Comparison of ENCODE assay signal across 14 cellular contexts in the genomic region with DNA sequence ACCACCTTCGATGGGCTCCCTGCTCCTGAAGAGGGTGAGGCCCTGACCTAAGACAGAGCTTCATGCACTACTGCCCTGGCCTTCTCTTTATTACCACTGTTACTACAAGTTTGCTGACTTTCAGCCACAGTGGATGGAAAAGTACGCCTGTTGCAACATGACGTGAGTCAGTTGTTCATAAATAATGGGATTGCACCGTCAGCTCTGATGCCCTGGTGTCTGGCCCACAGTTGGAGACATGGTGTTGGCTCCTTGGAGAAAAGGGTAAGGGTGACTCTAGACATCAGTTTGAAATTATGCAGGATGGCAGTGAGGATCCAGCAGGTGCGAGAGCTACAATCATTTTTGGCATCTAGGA. TPM values are rescaled to one million over a fixed set of nuclear protein-coding genes. Genes with fewer than 3 reads are reported as not detected.
DNase-seq lines count a peak whose midpoint lies in the region; ATAC-seq and TF ChIP-seq lines count a peak whose summit lies in the region.
"Had no signal": no experiment of that assay in that cellular context is flagged by ENCODE, and none has a peak within 500 bp of the region (broad histone marks: within the 10 kb centered on the region; RNA-seq: fewer than 3 reads in every experiment).

No MANE protein-coding gene starts in this region.

- whole genome bisulfite sequencing in smooth muscle cell (ENCODE audit: low lambda C conversion rate) = 20% methylated on average over 5 of the region's 5 CpGs

- H3K79me2 ChIP-seq in smooth muscle cell (ENCODE audit: low read depth) = no peaks in the 10 kb centered on the region

- no peak for ATAC-seq in natural killer cell treated with Interleukin-12 subunit alpha and Interleukin-12 subunit beta and Interleukin-15 and Interleukin-18, amount 100 ng/mL, for 72 hours
- no peak for ATAC-seq in activated CD8-positive, alpha-beta T cell treated with anti-CD3 and anti-CD28 coated beads, Interleukin-2, amount 10 ng/mL, durations not matched to agents 7 days and 5 days
- ATAC-seq in GM18858 (IDR thresholded peaks at IDR 0.05; ENCODE audit: unreplicated experiment) = no peak
- ATAC-seq: activated T-cell treated with anti-CD3 and anti-CD28 coated beads, Interleukin-2, amount 50 U/mL, for 72 hours had no signal

- H2AFZ ChIP-seq in smooth muscle cell (ENCODE audit: low read depth) = no peak overlapping the region

- CTCF ChIA-PET in activated CD8-positive, alpha-beta T cell treated with anti-CD3 and anti-CD28 coated beads, Interleukin-2, amount 10 ng/mL, durations not matched to agents 7 days and 5 days (lab: Charles Lee) = no interaction called here
- CTCF ChIA-PET in activated naive CD4-positive, alpha-beta T cell treated with anti-CD3 and anti-CD28 coated beads, Interleukin-2, amount 10 ng/mL, durations not matched to agents 7 days and 5 days (lab: Charles Lee) = interaction anchor here (2.6 kb wide), 1 partner anchor 14 kb away, joined by 8 read pairs; no protein-coding TSS in a partner anchor

- peaks cover 30 to 39% of the 10 kb centered on the region in 2 donors for H3K27me3 Mint-ChIP-seq in natural killer cell treated with Interleukin-12 subunit alpha and Interleukin-12 subunit beta and Interleukin-15 and Interleukin-18, amount 100 ng/mL, for 72 hours
- peaks cover 22% of the 10 kb centered on the region for H3K27me3 Mint-ChIP-seq in activated CD8-positive, alpha-beta T cell treated with anti-CD3 and anti-CD28 coated beads, Interleukin-2, amount 10 ng/mL, durations not matched to agents 7 days and 5 days (ENCODE audit: low read depth)
- peaks cover 73% of the 10 kb centered on the region for H3K27me3 Mint-ChIP-seq in activated naive CD4-positive, alpha-beta T cell treated with anti-CD3 and anti-CD28 coated beads, Interleukin-2, amount 10 ng/mL, durations not matched to agents 7 days and 5 days

- H3K4me3 Mint-ChIP-seq in natural killer cell treated with Interleukin-12 subunit alpha and Interleukin-12 subunit beta and Interleukin-15 and Interleukin-18, amount 100 ng/mL, for 72 hours = no peak overlapping the region
- H3K4me3 Mint-ChIP-seq in activated CD8-positive, alpha-beta T cell treated with anti-CD3 and anti-CD28 coated beads, Interleukin-2, amount 10 ng/mL, durations not matched to agents 7 days and 5 days = no peak overlapping the region
- H3K4me3 Mint-ChIP-seq in activated naive CD4-positive, alpha-beta T cell treated with anti-CD3 and anti-CD28 coated beads, Interleukin-2, amount 10 ng/mL, durations not matched to agents 7 days and 5 days = no peak overlapping the region
- H3K4me3 Mint-ChIP-seq: activated T-cell treated with anti-CD3 and anti-CD28 coated beads, Interleukin-2, amount 50 U/mL, for 72 hours; IgD-negative memory B cell had no signal

- H3K27ac ChIP-seq in smooth muscle cell (ENCODE audit: low read depth) = peak overlapping the region; percentile 66
- H3K27ac ChIP-seq: ovary had no signal

- no peaks in the 10 kb centered on the region for H3K36me3 Mint-ChIP-seq in natural killer cell treated with Interleukin-12 subunit alpha and Interleukin-12 subunit beta and Interleukin-15 and Interleukin-18, amount 100 ng/mL, for 72 hours
- no peaks in the 10 kb centered on the region for H3K36me3 Mint-ChIP-seq in activated CD8-positive, alpha-beta T cell treated with anti-CD3 and anti-CD28 coated beads, Interleukin-2, amount 10 ng/mL, durations not matched to agents 7 days and 5 days (ENCODE audit: low read depth)
- no peaks in the 10 kb centered on the region for H3K36me3 Mint-ChIP-seq in activated naive CD4-positive, alpha-beta T cell treated with anti-CD3 and anti-CD28 coated beads, Interleukin-2, amount 10 ng/mL, durations not matched to agents 7 days and 5 days
- H3K36me3 Mint-ChIP-seq: IgD-negative memory B cell had no signal

- no peaks in the 10 kb centered on the region for H4K20me1 ChIP-seq in smooth muscle cell (ENCODE audit: low read depth)

- no peaks in the 10 kb centered on the region for H3K9me3 Mint-ChIP-seq in natural killer cell treated with Interleukin-12 subunit alpha and Interleukin-12 subunit beta and Interleukin-15 and Interleukin-18, amount 100 ng/mL, for 72 hours
- no peaks in the 10 kb centered on the region for H3K9me3 Mint-ChIP-seq in activated CD8-positive, alpha-beta T cell treated with anti-CD3 and anti-CD28 coated beads, Interleukin-2, amount 10 ng/mL, durations not matched to agents 7 days and 5 days (ENCODE audit: insufficient read depth)
- H3K9me3 Mint-ChIP-seq in activated naive CD4-positive, alpha-beta T cell treated with anti-CD3 and anti-CD28 coated beads, Interleukin-2, amount 10 ng/mL, durations not matched to agents 7 days and 5 days = no peaks in the 10 kb centered on the region
- H3K9me3 Mint-ChIP-seq: activated T-cell treated with anti-CD3 and anti-CD28 coated beads, Interleukin-2, amount 50 U/mL, for 72 hours had no signal

- H3K4me2 ChIP-seq in smooth muscle cell = peak overlapping the region; percentile 6

- peaks cover 3 to 6% of the 10 kb centered on the region in 2 donors for H3K4me1 Mint-ChIP-seq in natural killer cell treated with Interleukin-12 subunit alpha and Interleukin-12 subunit beta and Interleukin-15 and Interleukin-18, amount 100 ng/mL, for 72 hours (ENCODE audit: low read depth in 2 of 2)
- H3K4me1 Mint-ChIP-seq in activated CD8-positive, alpha-beta T cell treated with anti-CD3 and anti-CD28 coated beads, Interleukin-2, amount 10 ng/mL, durations not matched to agents 7 days and 5 days (ENCODE audit: low read depth) = no peaks in the 10 kb centered on the region
- no peaks in the 10 kb centered on the region for H3K4me1 Mint-ChIP-seq in activated naive CD4-positive, alpha-beta T cell treated with anti-CD3 and anti-CD28 coated beads, Interleukin-2, amount 10 ng/mL, durations not matched to agents 7 days and 5 days

- H3K9me3 ChIP-seq in smooth muscle cell (replicated peaks; ENCODE audit: low read depth) = no peaks in the 10 kb centered on the region
- H3K9me3 ChIP-seq: ovary had no signal

- DNase-seq in H4 (ENCODE audit: low spot score) (peak; percentile 76), RKO (ENCODE audit: low spot score) (peak; percentile 36), fibroblast of mammary gland (ENCODE audit: low read depth) (peak; percentile 96), smooth muscle cell (lab: John Stamatoyannopoulos, UW; ENCODE audit: unreplicated experiment) (no peak)
- DNase-seq in natural killer cell treated with Interleukin-12 subunit alpha and Interleukin-12 subunit beta and Interleukin-15 and Interleukin-18, amount 100 ng/mL, for 72 hours (ENCODE audit: low spot score) = no peak
- DNase-seq in activated CD8-positive, alpha-beta T cell treated with anti-CD3 and anti-CD28 coated beads, Interleukin-2, amount 10 ng/mL, durations not matched to agents 7 days and 5 days = no peak
- DNase-seq in activated naive CD4-positive, alpha-beta T cell treated with anti-CD3 and anti-CD28 coated beads, Interleukin-2, amount 10 ng/mL, durations not matched to agents 7 days and 5 days = no peak
- DNase-seq: activated T-cell treated with anti-CD3 and anti-CD28 coated beads, Interleukin-2, amount 50 U/mL, for 72 hours; DND-41; NCI-H510A treated with DMSO at 0.1 percent for 48 hours; ovary; T-helper 9 cell had no signal

- no peak overlapping the region for H3K9ac ChIP-seq in smooth muscle cell (ENCODE audit: low read depth)

- H3F3A ChIP-seq in smooth muscle cell (ENCODE audit: low read depth) = peaks cover 9% of the 10 kb centered on the region

- no peak overlapping the region for H3K27ac Mint-ChIP-seq in natural killer cell treated with Interleukin-12 subunit alpha and Interleukin-12 subunit beta and Interleukin-15 and Interleukin-18, amount 100 ng/mL, for 72 hours
- no peak overlapping the region for H3K27ac Mint-ChIP-seq in activated CD8-positive, alpha-beta T cell treated with anti-CD3 and anti-CD28 coated beads, Interleukin-2, amount 10 ng/mL, durations not matched to agents 7 days and 5 days
- no peak overlapping the region for H3K27ac Mint-ChIP-seq in activated naive CD4-positive, alpha-beta T cell treated with anti-CD3 and anti-CD28 coated beads, Interleukin-2, amount 10 ng/mL, durations not matched to agents 7 days and 5 days
- H3K27ac Mint-ChIP-seq: activated T-cell treated with anti-CD3 and anti-CD28 coated beads, Interleukin-2, amount 50 U/mL, for 72 hours; IgD-negative memory B cell had no signal

- TF ChIP-seq CTCF in fibroblast of mammary gland (conservative IDR thresholded peaks at IDR 0.05; ENCODE audit: control insufficient read depth, insufficient read depth, low read depth, low read length) (no peak), smooth muscle cell (IDR thresholded peaks at IDR 0.05; ENCODE audit: borderline replicate concordance, insufficient read depth, poor library complexity, severe bottlenecking) (no peak)

- peaks cover 5% of the 10 kb centered on the region for H3K4me1 ChIP-seq in smooth muscle cell (ENCODE audit: low read depth)

- H3K36me3 ChIP-seq in smooth muscle cell (ENCODE audit: low read depth) = no peaks in the 10 kb centered on the region
- H3K36me3 ChIP-seq: ovary had no signal

- H3K4me3 ChIP-seq in fibroblast of mammary gland (ENCODE audit: control insufficient read depth, low read depth, low read length) (no peak overlapping the region), smooth muscle cell (no peak overlapping the region)
- H3K4me3 ChIP-seq: ovary had no signal

- H3K27me3 ChIP-seq in smooth muscle cell (ENCODE audit: low read depth) = peaks cover 20% of the 10 kb centered on the region
- H3K27me3 ChIP-seq: ovary had no signal

- POLR2A ChIA-PET in activated CD8-positive, alpha-beta T cell treated with anti-CD3 and anti-CD28 coated beads, Interleukin-2, amount 10 ng/mL, durations not matched to agents 7 days and 5 days (lab: Charles Lee) = no interaction called here

RNA-seq across cellular contexts. Expression of gene PAQR5, which starts 5.4 kb away (rescaled TPM):
- 2.3 and 5.7 TPM in 2 replicates for total RNA-seq in H4 (2014; rRNA removed; shearing (Covaris generic))
- 1.6 and 2.6 TPM in 2 replicates for total RNA-seq in smooth muscle cell
- 1.2 and 1.5 TPM in 2 replicates for polyA plus RNA-seq in smooth muscle cell
- total RNA-seq in natural killer cell treated with Interleukin-12 subunit alpha and Interleukin-12 subunit beta and Interleukin-15 and Interleukin-18, amount 100 ng/mL, for 72 hours = not detected
- total RNA-seq in activated CD8-positive, alpha-beta T cell treated with anti-CD3 and anti-CD28 coated beads, Interleukin-2, amount 10 ng/mL, durations not matched to agents 7 days and 5 days = not detected
- polyA plus RNA-seq: IgD-negative memory B cell had no signal

Comparison
In these comparisons a context has a peak if more than half of its experiments do, and no peak if none do; other contexts are left out.
1. DNase-seq: peak in H4 (single experiment), RKO (single experiment) and fibroblast of mammary gland (single experiment); none in smooth muscle cell (single experiment), natural killer cell treated with Interleukin-12 subunit alpha and Interleukin-12 subunit beta and Interleukin-15 and Interleukin-18, amount 100 ng/mL, for 72 hours (single experiment), activated CD8-positive, alpha-beta T cell treated with anti-CD3 and anti-CD28 coated beads, Interleukin-2, amount 10 ng/mL, durations not matched to agents 7 days and 5 days (single experiment) and activated naive CD4-positive, alpha-beta T cell treated with anti-CD3 and anti-CD28 coated beads, Interleukin-2, amount 10 ng/mL, durations not matched to agents 7 days and 5 days (single experiment).